1 cellular context compared by ENCODE assay signal in genomic region chr15:64814283-64814682, GRCh38. TPM values are rescaled to one million over a fixed set of nuclear protein-coding genes. Genes with fewer than 3 reads are reported as not detected.
"Had no signal": no experiment of that assay in that cellular context is flagged by ENCODE, and none has a peak within 500 bp of the region (broad histone marks: within the 10 kb centered on the region; RNA-seq: fewer than 3 reads in every experiment).

No MANE protein-coding gene starts in this region.

RNA-seq across cellular contexts. Expression of gene RBPMS2, which starts 38.9 kb away (rescaled TPM):
- total RNA-seq: LHCN-M2 had no signal
